Comparison of ENCODE assay signal across 22 cellular contexts in genomic region chr15:85633859-85634258, GRCh38.
DNase-seq lines count a peak whose midpoint lies in the region; ATAC-seq, FAIRE-seq and TF ChIP-seq lines count a peak whose summit lies in the region.
"Had no signal": no experiment of that assay in that cellular context is flagged by ENCODE, and none has a peak within 500 bp of the region (broad histone marks: within the 10 kb centered on the region; RNA-seq: fewer than 3 reads in every experiment).

No MANE protein-coding gene starts in this region.

- FAIRE-seq in GM12878 (lab: Jason Lieb, UNC): no peak
- FAIRE-seq: GM18507, H1 had no signal

- no peak for TF ChIP-seq RAD21 in GM12878 (IDR thresholded peaks at IDR 0.05; ENCODE audit: insufficient read depth, low read depth, low read length)

- peaks cover 27 to 50% of the 10 kb centered on the region in 2 donors for H3K4me1 Mint-ChIP-seq in natural killer cell treated with Interleukin-12 subunit alpha and Interleukin-12 subunit beta and Interleukin-15 and Interleukin-18, amount 100 ng/mL, for 72 hours (ENCODE audit: low read depth in 2 of 2)
- peaks cover 19 to 33% of the 10 kb centered on the region in 2 donors for H3K4me1 Mint-ChIP-seq in natural killer cell

- TF ChIP-seq EP300 in GM12878 (IDR thresholded peaks at IDR 0.05; ENCODE audit: borderline replicate concordance in 1 of 2, control insufficient read depth in 1 of 2, low read depth in 2 of 2, low read length in 2 of 2): no peak

- H3K36me3 ChIP-seq in Karpas-422 (ENCODE audit: insufficient read depth, low read length) (no peaks in the 10 kb centered on the region), GM12878 (ENCODE audit: control insufficient read depth in 2 of 2, insufficient read depth in 2 of 2, low read length in 1 of 2) (peaks cover 0 to 2% of the 10 kb centered on the region in 2 experiments; a peak in 2 of 4 replicates)
- H3K36me3 ChIP-seq: MG63 had no signal

- DNase-seq in natural killer cell treated with Interleukin-12 subunit alpha and Interleukin-12 subunit beta and Interleukin-15 and Interleukin-18, amount 100 ng/mL, for 72 hours (ENCODE audit: low spot score): no peak
- no peak for DNase-seq in natural killer cell
- DNase-seq in Karpas-422: no peak
- no peak for DNase-seq in GM12878 (ENCODE audit: low read depth, low spot score)
- no peak for DNase-seq in putamen (ENCODE audit: low spot score)
- no peak for DNase-seq in NCI-H2107 (lab: John Stamatoyannopoulos, UW)
- DNase-seq in activated CD4-positive, alpha-beta T cell treated with anti-CD3 and anti-CD28 coated beads, Interleukin-2, amount 50 U/mL, for 4 hours: no peak
- DNase-seq: CD8-positive, alpha-beta T cell; DMS153; MG63; NCI-H1092 treated with DMSO at 0.1 percent for 48 hours; NCI-H1436 treated with DMSO at 0.1 percent for 48 hours; NCI-H1930; NCI-H2227 treated with DMSO at 0.1 percent for 48 hours; NCI-H524; NCI-H774; SHP77; SW 1271 had no signal

- TF ChIP-seq CTCF in natural killer cell (IDR thresholded peaks at IDR 0.05) (no peak), GM12878 (IDR thresholded peaks at IDR 0.05 in 2 of 3, conservative IDR thresholded peaks at IDR 0.05 in 1 of 3; ENCODE audit: control insufficient read depth in 2 of 3, extremely low read depth in 1 of 3, insufficient read depth in 1 of 3, low read depth in 3 of 3, low read length in 3 of 3) (no peak)

- H3K4me1 ChIP-seq in Karpas-422 (ENCODE audit: low read length): peaks cover 27% of the 10 kb centered on the region
- H3K4me1 ChIP-seq in GM12878 (ENCODE audit: control insufficient read depth, insufficient read depth, low read length): no peaks in the 10 kb centered on the region

- no peak overlapping the region for H3K9ac ChIP-seq in Karpas-422 (ENCODE audit: low read length)
- H3K9ac ChIP-seq in GM12878 (ENCODE audit: control insufficient read depth, insufficient read depth, low read length): no peak overlapping the region
- H3K9ac ChIP-seq: BLaER1 had no signal

- peaks cover 55% of the 10 kb centered on the region for H3K79me2 ChIP-seq in Karpas-422 (ENCODE audit: low read length)
- no peaks in the 10 kb centered on the region; the same call in 1 of the 2 replicates for H3K79me2 ChIP-seq in GM12878 (ENCODE audit: control insufficient read depth, insufficient read depth, low read length)

- SMC1A ChIA-PET in GM12878 (lab: Charles Lee; ENCODE audit: uncharacterized antibody, unreplicated experiment): interaction anchor here (0.9 to 1.4 kb wide), 4 partner anchors 10 to 144 kb away, joined by 3 to 4 read pairs (median 4); no protein-coding TSS in a partner anchor

- in situ Hi-C loops in GM12878 (cut with MboI): no loop called here

- H3K9me2 ChIP-seq in Karpas-422 (replicated peaks; ENCODE audit: insufficient read depth, low read length): no peaks in the 10 kb centered on the region

- H3K9me3 ChIP-seq in Karpas-422 (ENCODE audit: low read length) (no peaks in the 10 kb centered on the region), GM12878 (replicated peaks; ENCODE audit: control insufficient read depth, insufficient read depth, low read length) (no peaks in the 10 kb centered on the region)
- H3K9me3 ChIP-seq: BLaER1, MG63 had no signal

- peaks cover 4% of the 10 kb centered on the region for H3K36me3 Mint-ChIP-seq in natural killer cell treated with Interleukin-12 subunit alpha and Interleukin-12 subunit beta and Interleukin-15 and Interleukin-18, amount 100 ng/mL, for 72 hours
- no peaks in the 10 kb centered on the region for H3K36me3 Mint-ChIP-seq in natural killer cell

- no peaks in the 10 kb centered on the region for H3K27me3 ChIP-seq in Karpas-422 (ENCODE audit: low read length)
- no peaks in the 10 kb centered on the region for H3K27me3 ChIP-seq in GM12878 (replicated peaks in 1 of 2; ENCODE audit: control insufficient read depth in 2 of 2, insufficient read depth in 2 of 2, low read length in 1 of 2)
- H3K27me3 ChIP-seq: BLaER1, MG63 had no signal

- no peaks in the 10 kb centered on the region for H3K27me3 Mint-ChIP-seq in natural killer cell treated with Interleukin-12 subunit alpha and Interleukin-12 subunit beta and Interleukin-15 and Interleukin-18, amount 100 ng/mL, for 72 hours
- H3K27me3 Mint-ChIP-seq in natural killer cell (ENCODE audit: low read depth in 2 of 2): no peaks in the 10 kb centered on the region

- H4K20me1 ChIP-seq in Karpas-422 (ENCODE audit: insufficient read depth, low read depth, low read length): no peaks in the 10 kb centered on the region
- no peaks in the 10 kb centered on the region for H4K20me1 ChIP-seq in GM12878 (ENCODE audit: control insufficient read depth, insufficient read depth)

- BruUV-seq in GM12878 (replicated peaks; lab: Mats Ljungman, UMichigan): no TSS peak

- H3K4me3 ChIP-seq in Karpas-422 (ENCODE audit: low read length) (no peak overlapping the region), GM12878 (no peak overlapping the region)
- H3K4me3 ChIP-seq: BLaER1, MG63 had no signal

- peak overlapping the region; percentile 1 to 60 for H3K27ac Mint-ChIP-seq in natural killer cell treated with Interleukin-12 subunit alpha and Interleukin-12 subunit beta and Interleukin-15 and Interleukin-18, amount 100 ng/mL, for 72 hours
- H3K27ac Mint-ChIP-seq in natural killer cell: no peak overlapping the region
- H3K27ac Mint-ChIP-seq: CD8-positive, alpha-beta T cell had no signal

- H3K4me2 ChIP-seq in Karpas-422 (ENCODE audit: low read depth, low read length, poor library complexity, severe bottlenecking) (peak overlapping the region; percentile 6), GM12878 (ENCODE audit: control insufficient read depth, insufficient read depth) (no peak overlapping the region)
- H3K4me2 ChIP-seq: BLaER1 had no signal

- no peak overlapping the region for H3K4me3 Mint-ChIP-seq in natural killer cell treated with Interleukin-12 subunit alpha and Interleukin-12 subunit beta and Interleukin-15 and Interleukin-18, amount 100 ng/mL, for 72 hours
- no peak overlapping the region for H3K4me3 Mint-ChIP-seq in natural killer cell
- H3K4me3 Mint-ChIP-seq: CD8-positive, alpha-beta T cell had no signal

- no peak for TF ChIP-seq POLR2A in GM12878 (IDR thresholded peaks at IDR 0.05; ENCODE audit: low read depth, low read length)

- intact Hi-C loops in natural killer cell (cut with micrococcal nuclease): no loop called here
- intact Hi-C loops in GM12878 (cut with micrococcal nuclease; ENCODE audit: unreplicated experiment): no loop called here

- H2AFZ ChIP-seq in Karpas-422 (ENCODE audit: low read length) (no peak overlapping the region), GM12878 (ENCODE audit: control insufficient read depth, low read depth, low read length) (no peak overlapping the region)

- H3K27ac ChIP-seq in Karpas-422 (ENCODE audit: low read length) (peak overlapping the region; percentile 72), GM12878 (ENCODE audit: control insufficient read depth, insufficient read depth) (no peak overlapping the region)
- H3K27ac ChIP-seq: BLaER1 had no signal

- RAD21 ChIA-PET in GM12878 (lab: Charles Lee; ENCODE audit: unreplicated experiment): interaction anchor here (0.6 to 1.0 kb wide), 3 partner anchors 10 to 64 kb away, joined by 3 read pairs; no protein-coding TSS in a partner anchor

- CTCF ChIA-PET in GM12878 (lab: Yijun Ruan, JAX): no interaction called here

- no peaks in the 10 kb centered on the region for H3K9me3 Mint-ChIP-seq in natural killer cell treated with Interleukin-12 subunit alpha and Interleukin-12 subunit beta and Interleukin-15 and Interleukin-18, amount 100 ng/mL, for 72 hours
- no peaks in the 10 kb centered on the region for H3K9me3 Mint-ChIP-seq in natural killer cell
- H3K9me3 Mint-ChIP-seq: CD8-positive, alpha-beta T cell had no signal

- POLR2A ChIA-PET in GM12878 (lab: Charles Lee): no interaction called here

- no peak for ATAC-seq in natural killer cell treated with Interleukin-12 subunit alpha and Interleukin-12 subunit beta and Interleukin-15 and Interleukin-18, amount 100 ng/mL, for 72 hours
- ATAC-seq in natural killer cell (no peak), GM12878 (peak; percentile 28; the same call in 1 of the 3 replicates)
- ATAC-seq: CD8-positive, alpha-beta T cell; HCT116 had no signal

TF ChIP-seq in GM12878, 131 proteins besides CTCF, POLR2A, EP300 and RAD21:
- TF ChIP-seq YY1 (IDR thresholded peaks at IDR 0.05; ENCODE audit: low read depth, low read length): no peak
- TF ChIP-seq, protein P1, sequence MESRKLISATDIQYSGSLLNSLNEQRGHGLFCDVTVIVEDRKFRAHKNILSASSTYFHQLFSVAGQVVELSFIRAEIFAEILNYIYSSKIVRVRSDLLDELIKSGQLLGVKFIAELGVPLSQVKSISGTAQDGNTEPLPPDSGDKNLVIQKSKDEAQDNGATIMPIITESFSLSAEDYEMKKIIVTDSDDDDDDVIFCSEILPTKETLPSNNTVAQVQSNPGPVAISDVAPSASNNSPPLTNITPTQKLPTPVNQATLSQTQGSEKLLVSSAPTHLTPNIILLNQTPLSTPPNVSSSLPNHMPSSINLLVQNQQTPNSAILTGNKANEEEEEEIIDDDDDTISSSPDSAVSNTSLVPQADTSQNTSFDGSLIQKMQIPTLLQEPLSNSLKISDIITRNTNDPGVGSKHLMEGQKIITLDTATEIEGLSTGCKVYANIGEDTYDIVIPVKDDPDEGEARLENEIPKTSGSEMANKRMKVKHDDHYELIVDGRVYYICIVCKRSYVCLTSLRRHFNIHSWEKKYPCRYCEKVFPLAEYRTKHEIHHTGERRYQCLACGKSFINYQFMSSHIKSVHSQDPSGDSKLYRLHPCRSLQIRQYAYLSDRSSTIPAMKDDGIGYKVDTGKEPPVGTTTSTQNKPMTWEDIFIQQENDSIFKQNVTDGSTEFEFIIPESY (IDR thresholded peaks at IDR 0.05): no peak
- peak; percentile 62 for TF ChIP-seq SPI1 (IDR thresholded peaks at IDR 0.05; ENCODE audit: borderline replicate concordance, insufficient read depth, low read depth, low read length)
- TF ChIP-seq TBL1XR1 (IDR thresholded peaks at IDR 0.05; ENCODE audit: low read depth, low read length): no peak
- TF ChIP-seq IKZF1 (conservative IDR thresholded peaks at IDR 0.05): no peak
- no peak for TF ChIP-seq NFIC (IDR thresholded peaks at IDR 0.05; ENCODE audit: low read depth, low read length)
- no peak for TF ChIP-seq GATAD2B (conservative IDR thresholded peaks at IDR 0.05; ENCODE audit: low read depth)
- no peak for TF ChIP-seq ZNF217 (IDR thresholded peaks at IDR 0.05)
- no peak for TF ChIP-seq KLF5 (IDR thresholded peaks at IDR 0.05; ENCODE audit: partially characterized antibody)
TF ChIP-seq in GM12878: peak in this region for 1.

Comparison
In these comparisons a context has a peak if more than half of its experiments do, and no peak if none do; other contexts are left out.
1. H3K27ac Mint-ChIP-seq: peak in natural killer cell treated with Interleukin-12 subunit alpha and Interleukin-12 subunit beta and Interleukin-15 and Interleukin-18, amount 100 ng/mL, for 72 hours (2 of 2); none in natural killer cell (0 of 2).